Comparison of ENCODE assay signal across 11 cellular contexts in the genomic region with DNA sequence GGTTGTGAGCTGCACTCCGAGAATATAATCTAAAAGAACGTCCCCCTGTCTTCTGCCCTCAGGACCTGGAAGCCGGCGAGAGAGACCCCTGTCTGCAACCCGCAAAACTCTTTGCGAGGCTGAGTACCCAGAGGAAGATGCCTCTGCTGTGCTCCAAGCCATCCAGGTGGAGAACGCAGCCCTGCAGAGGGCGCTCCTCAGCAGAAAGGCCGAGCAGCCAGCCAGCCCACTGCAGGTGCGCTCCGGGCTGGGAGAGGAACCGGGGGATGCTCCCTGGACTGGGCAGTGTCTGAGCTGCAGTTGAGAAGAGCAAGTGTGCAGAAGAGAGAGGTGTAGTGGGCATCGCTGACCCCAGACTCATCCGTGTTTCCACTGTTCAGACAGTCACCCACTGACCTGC.
DNase-seq lines count a peak whose midpoint lies in the region; ATAC-seq, FAIRE-seq and TF ChIP-seq lines count a peak whose summit lies in the region.
"Had no signal": no experiment of that assay in that cellular context is flagged by ENCODE, and none has a peak within 500 bp of the region (broad histone marks: within the 10 kb centered on the region; RNA-seq: fewer than 3 reads in every experiment).

No MANE protein-coding gene starts in this region.

- no peaks in the 10 kb centered on the region for H3K79me2 ChIP-seq in osteoblast (ENCODE audit: insufficient read depth, low read length)

- H3K36me3 ChIP-seq in bronchial epithelial cell (ENCODE audit: control insufficient read depth, insufficient read depth, low read length) (peaks cover 3% of the 10 kb centered on the region), osteoblast (ENCODE audit: insufficient read depth, low read length) (no peaks in the 10 kb centered on the region)

- no peak for FAIRE-seq in bronchial epithelial cell (lab: Jason Lieb, UNC)
- FAIRE-seq: A204.1 had no signal

- H4K20me1 ChIP-seq in osteoblast (ENCODE audit: insufficient read depth, low read length): no peaks in the 10 kb centered on the region

- no peaks in the 10 kb centered on the region for H3K4me1 Mint-ChIP-seq in stimulated activated naive B cell treated with anti-CD40 and anti-IgM and Interleukin-4, amounts not matched to agents 10 μg/mL and 1 μg/mL and 100 μg/mL, for 72 hours

- H2AFZ ChIP-seq in osteoblast (ENCODE audit: low read length): no peak overlapping the region

- peaks cover 0 to 3% of the 10 kb centered on the region in 2 donors for H3K9me3 Mint-ChIP-seq in stimulated activated naive B cell treated with anti-CD40 and anti-IgM and Interleukin-4, amounts not matched to agents 10 μg/mL and 1 μg/mL and 100 μg/mL, for 72 hours
- H3K9me3 Mint-ChIP-seq: activated T-helper 1 cell treated with anti-CD3 and anti-CD28 coated beads, Interleukin-12 subunit alpha, Interleukin-12 subunit beta, Interleukin-2, Interleukin-4 antibody, amounts not matched to agents 30 ng/mL and 10 ng/mL and 1 ng/mL, durations not matched to agents 14 hours and 24 hours and 36 hours had no signal

- DNase-seq in DMS 273 (lab: John Stamatoyannopoulos, UW; ENCODE audit: unreplicated experiment) (peak; percentile 58), DMS 273 treated with DMSO at 0.1 percent for 48 hours (lab: John Stamatoyannopoulos, UW) (no peak), HuH-7.5 (ENCODE audit: low spot score) (peak; percentile 25), bronchial epithelial cell (ENCODE audit: low read depth) (no peak), osteoblast (ENCODE audit: insufficient read length, low spot score, missing footprints) (no peak), SIG-M5 (lab: John Stamatoyannopoulos, UW) (no peak)
- DNase-seq in stimulated activated naive B cell treated with anti-CD40 and anti-IgM and Interleukin-4, amounts not matched to agents 10 μg/mL and 1 μg/mL and 100 μg/mL, for 72 hours: no peak
- DNase-seq: esophagus squamous epithelium had no signal

- H3K4me2 ChIP-seq in osteoblast (ENCODE audit: insufficient read depth, low read length): no peak overlapping the region

- H3K36me3 Mint-ChIP-seq in stimulated activated naive B cell treated with anti-CD40 and anti-IgM and Interleukin-4, amounts not matched to agents 10 μg/mL and 1 μg/mL and 100 μg/mL, for 72 hours: peaks cover 33 to 51% of the 10 kb centered on the region in 2 donors

- no peaks in the 10 kb centered on the region for H3K27me3 Mint-ChIP-seq in stimulated activated naive B cell treated with anti-CD40 and anti-IgM and Interleukin-4, amounts not matched to agents 10 μg/mL and 1 μg/mL and 100 μg/mL, for 72 hours

- no peak overlapping the region for H3K27ac ChIP-seq in osteoblast (ENCODE audit: low read depth, low read length)
- H3K27ac ChIP-seq: esophagus squamous epithelium had no signal

- TF ChIP-seq CTCF in bronchial epithelial cell (IDR thresholded peaks at IDR 0.05; ENCODE audit: insufficient read depth, low read length, severe bottlenecking): peak; percentile 38
- peak; percentile 30 for TF ChIP-seq CTCF in osteoblast (IDR thresholded peaks at IDR 0.05; ENCODE audit: extremely low read depth, low read depth, low read length)

- H3K27me3 ChIP-seq in bronchial epithelial cell (ENCODE audit: control insufficient read depth, insufficient read depth, low read length) (no peaks in the 10 kb centered on the region), osteoblast (ENCODE audit: insufficient read depth, low read length) (no peaks in the 10 kb centered on the region)
- H3K27me3 ChIP-seq: esophagus squamous epithelium had no signal

- H3K4me3 ChIP-seq in bronchial epithelial cell (ENCODE audit: low read depth, low read length): no peak overlapping the region
- no peak overlapping the region for H3K4me3 ChIP-seq in osteoblast (ENCODE audit: insufficient read depth, low read length)
- H3K4me3 ChIP-seq: esophagus squamous epithelium had no signal

- peaks cover 1% of the 10 kb centered on the region for H3K4me1 ChIP-seq in osteoblast (ENCODE audit: insufficient read depth, low read length)
- H3K4me1 ChIP-seq: esophagus squamous epithelium had no signal

- ATAC-seq in stimulated activated naive B cell treated with anti-CD40 and anti-IgM and Interleukin-4, amounts not matched to agents 10 μg/mL and 1 μg/mL and 100 μg/mL, for 72 hours (replicated peaks): no peak
- ATAC-seq in GM19452 (IDR thresholded peaks at IDR 0.05; ENCODE audit: unreplicated experiment): no peak

- no peak overlapping the region for H3K4me3 Mint-ChIP-seq in stimulated activated naive B cell treated with anti-CD40 and anti-IgM and Interleukin-4, amounts not matched to agents 10 μg/mL and 1 μg/mL and 100 μg/mL, for 72 hours
- H3K4me3 Mint-ChIP-seq: activated T-helper 1 cell treated with anti-CD3 and anti-CD28 coated beads, Interleukin-12 subunit alpha, Interleukin-12 subunit beta, Interleukin-2, Interleukin-4 antibody, amounts not matched to agents 30 ng/mL and 10 ng/mL and 1 ng/mL, durations not matched to agents 14 hours and 24 hours and 36 hours had no signal

- H3K27ac Mint-ChIP-seq in stimulated activated naive B cell treated with anti-CD40 and anti-IgM and Interleukin-4, amounts not matched to agents 10 μg/mL and 1 μg/mL and 100 μg/mL, for 72 hours: no peak overlapping the region
- H3K27ac Mint-ChIP-seq: activated T-helper 1 cell treated with anti-CD3 and anti-CD28 coated beads, Interleukin-12 subunit alpha, Interleukin-12 subunit beta, Interleukin-2, Interleukin-4 antibody, amounts not matched to agents 30 ng/mL and 10 ng/mL and 1 ng/mL, durations not matched to agents 14 hours and 24 hours and 36 hours had no signal

- no peaks in the 10 kb centered on the region for H3K9me3 ChIP-seq in osteoblast (ENCODE audit: low read depth, low read length)
- H3K9me3 ChIP-seq: esophagus squamous epithelium had no signal

Comparison
In these comparisons a context has a peak if more than half of its experiments do, and no peak if none do; other contexts are left out.
1. DNase-seq: peak in DMS 273 (single experiment) and HuH-7.5 (single experiment); none in DMS 273 treated with DMSO at 0.1 percent for 48 hours (single experiment), bronchial epithelial cell (single experiment), osteoblast (single experiment), stimulated activated naive B cell treated with anti-CD40 and anti-IgM and Interleukin-4, amounts not matched to agents 10 μg/mL and 1 μg/mL and 100 μg/mL, for 72 hours (single experiment) and SIG-M5 (single experiment).